ENCODE assay signal across 23 cellular contexts in the genomic region with DNA sequence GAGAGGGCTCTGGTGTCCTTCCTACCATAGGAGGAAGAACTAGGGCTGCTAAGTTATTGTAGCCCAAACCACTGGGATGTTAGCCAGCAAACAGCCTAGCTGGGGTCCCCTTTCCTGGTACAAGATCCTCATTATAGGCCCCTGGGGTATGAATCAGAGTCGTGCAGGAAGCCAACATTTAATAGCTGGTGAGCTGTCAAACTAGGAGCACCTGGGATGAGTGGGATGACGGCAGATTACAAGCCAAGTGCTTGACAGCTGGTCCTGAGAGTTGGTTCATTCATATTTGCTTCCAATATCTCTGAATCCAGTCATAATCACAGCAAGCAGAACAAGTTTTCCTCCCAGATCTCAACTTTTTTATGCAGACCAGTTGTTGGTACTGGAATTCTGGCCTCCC.
"Had no signal": no experiment of that assay in that cellular context is flagged by ENCODE, and none has a peak within 500 bp of the region (broad histone marks: within the 10 kb centered on the region; RNA-seq: fewer than 3 reads in every experiment).

No MANE protein-coding gene starts in this region.

- H3K4me3 Mint-ChIP-seq: activated CD8-positive, alpha-beta T cell treated with anti-CD3 and anti-CD28 coated beads, Interleukin-2, amount 10 ng/mL, durations not matched to agents 7 days and 5 days; endodermal cell; naive thymus-derived CD8-positive, alpha-beta T cell; stimulated activated naive CD8-positive, alpha-beta T cell treated with anti-CD3 and anti-CD28 coated beads, Interleukin-15, Interleukin-2, amounts not matched to agents 100 ng/mL and 50 ng/mL, for 24 hours; T-helper 2 cell treated with Interferon-gamma antibody and Interleukin-4, amounts not matched to agents 5 μg/mL and 100 μg/mL, for 36 hours had no signal

- DNase-seq: activated CD4-positive, alpha-beta T cell treated with anti-CD3 and anti-CD28 coated beads, Interleukin-2, amount 50 U/mL, for 1 hour; activated CD8-positive, alpha-beta T cell treated with anti-CD3 and anti-CD28 coated beads, Interleukin-2, amount 10 ng/mL, durations not matched to agents 7 days and 5 days; cerebellar nuclear complex; endodermal cell; esophagus squamous epithelium; heart left ventricle; lower lobe of right lung; naive thymus-derived CD8-positive, alpha-beta T cell; pancreas; psoas muscle; stimulated activated CD4-positive, alpha-beta T cell treated with anti-CD3 and anti-CD28 coated beads, Interleukin-1b, Interleukin-23, amount 100 ng/mL, for 48 hours; substantia nigra; thyroid gland; upper lobe of right lung had no signal

- ATAC-seq: activated CD4-positive, CD25-positive, alpha-beta regulatory T cell treated with anti-CD3 and anti-CD28 coated beads, Interleukin-2, amount 50 U/mL, for 24 hours; lower lobe of right lung; naive thymus-derived CD8-positive, alpha-beta T cell; pancreas; psoas muscle; upper lobe of right lung had no signal

- H3K27ac ChIP-seq: coronary artery, esophagus squamous epithelium, heart left ventricle, lower lobe of right lung, pancreas, psoas muscle, right atrium auricular region, skin epidermis, thyroid gland, upper lobe of right lung, VCaP had no signal

- H3K36me3 Mint-ChIP-seq: activated naive CD4-positive, alpha-beta T cell treated with anti-CD3 and anti-CD28 coated beads, Interleukin-2, amount 50 U/mL, for 72 hours had no signal

- H3K4me3 ChIP-seq: coronary artery, esophagus squamous epithelium, heart left ventricle, lower lobe of right lung, pancreas, psoas muscle, right atrium auricular region, skin epidermis, thyroid gland, upper lobe of right lung had no signal

- H3K9me3 Mint-ChIP-seq: activated naive CD4-positive, alpha-beta T cell treated with anti-CD3 and anti-CD28 coated beads, Interleukin-2, amount 50 U/mL, for 72 hours; endodermal cell; naive thymus-derived CD8-positive, alpha-beta T cell; stimulated activated naive CD8-positive, alpha-beta T cell treated with anti-CD3 and anti-CD28 coated beads, Interleukin-15, Interleukin-2, amounts not matched to agents 100 ng/mL and 50 ng/mL, for 24 hours; T-helper 2 cell treated with Interferon-gamma antibody and Interleukin-4, amounts not matched to agents 5 μg/mL and 100 μg/mL, for 36 hours had no signal

- H3K27me3 Mint-ChIP-seq: naive thymus-derived CD8-positive, alpha-beta T cell; stimulated activated naive CD8-positive, alpha-beta T cell treated with anti-CD3 and anti-CD28 coated beads, Interleukin-15, Interleukin-2, amounts not matched to agents 100 ng/mL and 50 ng/mL, for 24 hours had no signal

- H3K27ac Mint-ChIP-seq: activated CD8-positive, alpha-beta T cell treated with anti-CD3 and anti-CD28 coated beads, Interleukin-2, amount 10 ng/mL, durations not matched to agents 7 days and 5 days; activated naive CD4-positive, alpha-beta T cell treated with anti-CD3 and anti-CD28 coated beads, Interleukin-2, amount 50 U/mL, for 72 hours; endodermal cell; stimulated activated naive CD8-positive, alpha-beta T cell treated with anti-CD3 and anti-CD28 coated beads, Interleukin-15, Interleukin-2, amounts not matched to agents 100 ng/mL and 50 ng/mL, for 24 hours; T-helper 2 cell treated with Interferon-gamma antibody and Interleukin-4, amounts not matched to agents 5 μg/mL and 100 μg/mL, for 36 hours had no signal

- H3K4me1 ChIP-seq: esophagus squamous epithelium, heart left ventricle, lower lobe of right lung, pancreas, psoas muscle, right atrium auricular region, thyroid gland, upper lobe of right lung had no signal

- H3K36me3 ChIP-seq: right atrium auricular region, thyroid gland had no signal

- H3K9me3 ChIP-seq: esophagus squamous epithelium, heart left ventricle, lower lobe of right lung, neutrophil, pancreas, psoas muscle, right atrium auricular region, thyroid gland, upper lobe of right lung had no signal

- H3K27me3 ChIP-seq: esophagus squamous epithelium, heart left ventricle, neutrophil, pancreas, right atrium auricular region, thyroid gland, upper lobe of right lung had no signal
